ENCODE assay signal across 10 cellular contexts in the genomic region with DNA sequence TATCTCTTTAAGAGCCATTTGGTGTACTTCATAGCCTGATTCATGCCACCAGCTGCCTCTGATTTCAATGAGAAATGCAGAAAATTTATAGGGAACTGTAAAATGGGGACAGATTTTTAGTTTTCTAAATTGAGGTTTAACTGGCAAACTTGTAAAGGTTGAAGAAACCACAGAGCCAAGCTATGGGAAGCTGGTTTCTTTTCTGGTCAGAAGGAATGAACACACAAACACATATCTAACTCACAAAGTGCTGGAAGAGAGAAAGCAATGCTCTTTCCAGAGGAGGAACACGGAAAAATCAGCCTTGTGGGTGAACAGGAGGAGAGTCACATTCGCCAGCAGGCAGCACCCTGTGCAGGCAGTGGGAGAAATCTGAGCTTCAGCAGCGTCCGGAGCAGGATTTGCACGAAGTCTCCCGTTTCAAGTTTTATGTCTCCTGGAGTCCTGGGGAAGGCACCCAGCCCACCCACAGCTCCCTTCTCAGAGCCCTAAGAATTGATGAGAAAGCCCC. TPM values are rescaled to one million over a fixed set of nuclear protein-coding genes. Genes with fewer than 3 reads are reported as not detected.
DNase-seq lines count a peak whose midpoint lies in the region; ATAC-seq and TF ChIP-seq lines count a peak whose summit lies in the region.
"Had no signal": no experiment of that assay in that cellular context is flagged by ENCODE, and none has a peak within 500 bp of the region (broad histone marks: within the 10 kb centered on the region; RNA-seq: fewer than 3 reads in every experiment).

No MANE protein-coding gene starts in this region.

- DNase-seq in Ammon's horn (ENCODE audit: low spot score) (peak; percentile 64), adipocyte (ENCODE audit: low read depth) (peak; percentile 56), right atrium auricular region (ENCODE audit: low spot score) (no peak), ovary (peak in 2 of 5 donors; percentile 26 to 40), NCI-H1048 (lab: John Stamatoyannopoulos, UW) (no peak), HuH-7.5 (ENCODE audit: low spot score) (no peak)
- DNase-seq: activated CD4-positive, alpha-beta T cell treated with anti-CD3 and anti-CD28 coated beads, Interleukin-2, amount 10 ng/mL, durations not matched to agents 24 days and 14 days; stimulated activated CD4-positive, alpha-beta T cell treated with anti-CD3 and anti-CD28 coated beads, Interleukin-15, amount 100 ng/mL, for 24 hours had no signal

- H3K27me3 ChIP-seq in adipocyte (replicated peaks; ENCODE audit: control insufficient read depth, insufficient read depth, low read length) (no peaks in the 10 kb centered on the region), right atrium auricular region (no peaks in the 10 kb centered on the region), ovary (no peaks in the 10 kb centered on the region)

- TF ChIP-seq CTCF in right atrium auricular region (IDR thresholded peaks at IDR 0.05): no peak
- TF ChIP-seq CTCF in ovary (IDR thresholded peaks at IDR 0.05): no peak

- H3K4me1 ChIP-seq in adipocyte (ENCODE audit: control insufficient read depth, insufficient read depth, low read length): peaks cover 80% of the 10 kb centered on the region
- H3K4me1 ChIP-seq in right atrium auricular region: peaks cover 0 to 25% of the 10 kb centered on the region in 2 donors
- H3K4me1 ChIP-seq in ovary (ENCODE audit: insufficient read depth): no peaks in the 10 kb centered on the region

- H3K36me3 ChIP-seq in adipocyte (ENCODE audit: control insufficient read depth, insufficient read depth, low read length, severe bottlenecking): no peaks in the 10 kb centered on the region
- no peaks in the 10 kb centered on the region for H3K36me3 ChIP-seq in right atrium auricular region
- no peaks in the 10 kb centered on the region for H3K36me3 ChIP-seq in ovary

- intact Hi-C loops in ovary (cut with DNase I): no loop called here

- ATAC-seq in GM18907 (IDR thresholded peaks at IDR 0.05; ENCODE audit: unreplicated experiment) (no peak), HG03196 (IDR thresholded peaks at IDR 0.05; ENCODE audit: unreplicated experiment) (no peak)

- TF ChIP-seq EP300 in ovary (IDR thresholded peaks at IDR 0.05): no peak

- H3K4me3 ChIP-seq in adipocyte (ENCODE audit: low read length) (peak overlapping the region; percentile 82), right atrium auricular region (peak overlapping the region; percentile 24 to 38), ovary (peak overlapping the region; percentile 46)

- H3K9ac ChIP-seq in adipocyte (ENCODE audit: low read length): peak overlapping the region; percentile 75

- 0 to 5% (median 4%) methylated on average over 6 of the region's 6 CpGs for WGBS in ovary, 3 donors

- peak overlapping the region; percentile 37 to 53 for H3K27ac ChIP-seq in right atrium auricular region
- no peak overlapping the region for H3K27ac ChIP-seq in ovary

- no peak for TF ChIP-seq POLR2A in ovary (IDR thresholded peaks at IDR 0.05)

- no peaks in the 10 kb centered on the region for H3K9me3 ChIP-seq in adipocyte (ENCODE audit: control insufficient read depth, low read length)
- no peaks in the 10 kb centered on the region for H3K9me3 ChIP-seq in right atrium auricular region
- no peaks in the 10 kb centered on the region for H3K9me3 ChIP-seq in ovary

RNA-seq across cellular contexts. Expression of a gene that starts 0.5 kb away (rescaled TPM):
- 10 to 100 TPM; 26.2 to 27.6 TPM for total RNA-seq in right atrium auricular region
- total RNA-seq in ovary: 1 to 10 TPM in 6 of 7 donors, under 1 TPM in 1; 0.40 to 5.6 (median 4.4) TPM
- 10 to 100 TPM in 1 of 2 donors, 1 to 10 TPM in 1; 2.2 to 19.5 TPM for polyA plus RNA-seq in ovary
- total RNA-seq: activated CD4-positive, alpha-beta T cell treated with anti-CD3 and anti-CD28 coated beads, Interleukin-2, amount 10 ng/mL, durations not matched to agents 24 days and 14 days had no signal

Comparison
In these comparisons a context has a peak if more than half of its experiments do, and no peak if none do; other contexts are left out.
1. DNase-seq: peak in Ammon's horn (single experiment) and adipocyte (single experiment); none in right atrium auricular region (single experiment), NCI-H1048 (single experiment) and HuH-7.5 (single experiment).
2. H3K4me3 ChIP-seq: peak in every context shown above with its lines; median percentile 82 in adipocyte; 46 in ovary; 31 in right atrium auricular region.
3. H3K27ac ChIP-seq: peak in right atrium auricular region (2 of 2); none in ovary (0 of 2).
4. RNA of a gene that starts 0.5 kb away (total RNA-seq): 26.2 to 27.6 TPM in right atrium auricular region; 0.40 to 5.6 TPM in ovary; every median in the first group is over 4 times any median in the second.